ENCODE assay signal across 25 cellular contexts in the genomic region with DNA sequence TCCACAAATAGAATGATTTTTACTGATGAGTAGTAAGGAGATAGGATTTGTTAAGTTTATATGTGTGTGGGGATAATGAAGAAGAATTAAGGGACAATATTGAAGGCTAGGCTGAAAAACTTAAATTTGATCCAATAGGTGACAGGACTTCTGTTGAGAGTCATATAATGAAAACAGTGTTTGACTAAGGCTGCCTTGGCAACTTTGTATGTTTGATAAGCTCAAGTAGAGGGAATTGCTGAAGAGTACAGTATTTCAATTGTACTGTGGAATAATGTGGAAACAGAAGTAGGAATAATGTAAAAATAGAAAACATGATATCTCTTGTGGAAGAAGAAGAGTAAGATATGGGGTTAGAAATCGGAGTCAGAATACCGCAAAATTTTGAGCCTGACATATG.
"Had no signal": no experiment of that assay in that cellular context is flagged by ENCODE, and none has a peak within 500 bp of the region (broad histone marks: within the 10 kb centered on the region; RNA-seq: fewer than 3 reads in every experiment).

No MANE protein-coding gene starts in this region.

- H3K36me3 ChIP-seq: sigmoid colon, thoracic aorta had no signal

- H3K4me3 Mint-ChIP-seq: activated T-cell treated with anti-CD3 and anti-CD28 coated beads, Interleukin-2, amount 50 U/mL, for 4 hours; brain; dendritic cell treated with granulocyte-macrophage colony-stimulating factor and Interleukin-4, amounts not matched to agents 40 ng/mL and 50 ng/mL, for 4 days; memory B cell; nephron; type B pancreatic cell had no signal

- H3K9me3 ChIP-seq: thoracic aorta had no signal

- ATAC-seq: activated T-cell treated with anti-CD3 and anti-CD28 coated beads, Interleukin-2, amount 50 U/mL, for 4 hours had no signal

- H3K27ac Mint-ChIP-seq: activated T-helper 2 cell treated with anti-CD3 and anti-CD28 coated beads, Interferon-gamma antibody, Interleukin-2, Interleukin-4, amounts not matched to agents 10 μg/mL and 5 μg/mL and 100 μg/mL, durations not matched to agents 14 hours and 24 hours and 36 hours; brain; dendritic cell treated with granulocyte-macrophage colony-stimulating factor and Interleukin-4, amounts not matched to agents 40 ng/mL and 50 ng/mL, for 4 days; memory B cell; nephron; type B pancreatic cell had no signal

- H3K27me3 Mint-ChIP-seq: dendritic cell treated with granulocyte-macrophage colony-stimulating factor and Interleukin-4, amounts not matched to agents 40 ng/mL and 50 ng/mL, for 4 days; memory B cell; type B pancreatic cell had no signal

- FAIRE-seq: kidney had no signal

- H3K4me3 ChIP-seq: sigmoid colon, smooth muscle cell, thoracic aorta had no signal

- H3K27ac ChIP-seq: sigmoid colon, thoracic aorta had no signal

- H3K27me3 ChIP-seq: sigmoid colon had no signal

- DNase-seq: activated CD4-positive, alpha-beta T cell treated with anti-CD3 and anti-CD28 coated beads for 4 hours; activated CD4-positive, alpha-beta T cell treated with anti-CD3 and anti-CD28 coated beads, Interleukin-2, amount 50 U/mL, for 48 hours; activated CD4-positive, CD25-positive, alpha-beta regulatory T cell; activated CD8-positive, alpha-beta memory T cell treated with anti-CD3 and anti-CD28 coated beads, Interleukin-2, amount 50 U/mL, for 48 hours; activated naive CD4-positive, alpha-beta T cell; activated T-cell treated with anti-CD3 and anti-CD28 coated beads, Interleukin-2, amount 50 U/mL, for 4 hours; caudate nucleus; effector CD8-positive, alpha-beta T cell; erythroblast; foreskin fibroblast; kidney; sigmoid colon; stimulated activated CD4-positive, alpha-beta T cell treated with anti-CD3 and anti-CD28 coated beads, Interleukin-15, amount 100 ng/mL, for 24 hours; stimulated activated CD4-positive, alpha-beta T cell treated with anti-CD3 and anti-CD28 coated beads, Interleukin-4, amount 100 ng/mL, for 1 hour; stimulated activated naive CD4-positive, alpha-beta T cell; T-helper 1 cell; T1000 had no signal
